In the genomic region with DNA sequence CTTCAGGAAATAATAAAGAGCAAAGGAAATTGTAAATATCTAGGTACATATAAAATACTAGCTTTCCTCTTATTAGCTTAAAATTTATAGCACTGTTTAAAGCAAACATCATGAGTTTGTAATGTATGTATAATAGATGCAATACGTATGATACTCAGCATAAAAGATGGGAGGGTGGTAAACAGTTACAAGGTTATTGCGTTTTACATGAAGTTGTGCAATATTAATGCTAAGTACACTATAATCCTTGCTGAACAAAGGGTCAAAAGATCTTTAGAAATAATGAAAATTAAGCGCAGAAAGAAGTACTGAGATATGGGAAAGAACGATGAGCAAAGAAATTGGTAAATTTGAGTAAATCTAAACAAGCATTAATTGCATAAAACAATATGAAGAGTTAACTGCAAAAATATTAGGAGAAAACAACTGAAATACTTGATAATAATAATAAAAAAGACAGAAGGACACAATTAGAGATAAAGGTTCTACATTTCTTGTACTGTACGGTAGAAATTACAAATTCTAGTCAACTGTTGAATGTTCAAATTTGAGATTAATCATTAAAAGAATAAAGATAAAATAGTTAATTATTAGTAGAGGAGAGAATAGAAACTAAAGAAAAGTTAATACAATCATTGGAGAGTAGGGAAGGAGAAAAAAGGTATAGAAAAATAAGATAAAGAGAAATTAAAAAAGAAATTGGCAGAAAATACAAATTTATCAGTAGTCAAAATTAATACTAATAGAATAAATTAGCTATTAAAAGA, we compare ENCODE assay signal across 26 cellular contexts. TPM values are rescaled to one million over a fixed set of nuclear protein-coding genes. Genes with fewer than 3 reads are reported as not detected.
"Had no signal": no experiment of that assay in that cellular context is flagged by ENCODE, and none has a peak within 500 bp of the region (broad histone marks: within the 10 kb centered on the region; RNA-seq: fewer than 3 reads in every experiment).

No MANE protein-coding gene starts in this region.

- H3K4me3 ChIP-seq: adrenal gland, left ventricle myocardium inferior, prostate gland, tibial artery had no signal

- H3K9me3 Mint-ChIP-seq: activated T-helper 17 cell treated with anti-CD3 and anti-CD28 coated beads, Interleukin-2, amount 50 U/mL, for 72 hours had no signal

- FAIRE-seq: astrocyte, TTC549 had no signal

- H3K27ac ChIP-seq: adrenal gland, epithelial cell of prostate, foreskin keratinocyte, left ventricle myocardium inferior, prostate gland, tibial artery, WERI-Rb-1 had no signal

- H3K27ac Mint-ChIP-seq: activated naive CD8-positive, alpha-beta T cell; activated T-helper 17 cell treated with anti-CD3 and anti-CD28 coated beads, Interleukin-2, amount 50 U/mL, for 72 hours; natural killer cell treated with Interleukin-12 subunit alpha and Interleukin-12 subunit beta and Interleukin-15 and Interleukin-18, amount 100 ng/mL, for 72 hours had no signal

- H3K27me3 ChIP-seq: adrenal gland, foreskin keratinocyte, tibial artery had no signal

- ATAC-seq: activated T-helper 17 cell treated with anti-CD3 and anti-CD28 coated beads, Interleukin-2, amount 50 U/mL, for 72 hours; foreskin keratinocyte; natural killer cell treated with Interleukin-12 subunit alpha and Interleukin-12 subunit beta and Interleukin-15 and Interleukin-18, amount 100 ng/mL, for 72 hours; stimulated activated naive CD8-positive, alpha-beta T cell treated with anti-CD3 and anti-CD28 coated beads, Interleukin-15, Interleukin-2, amounts not matched to agents 100 U/mL and 50 U/mL, for 24 hours had no signal

- H3K36me3 ChIP-seq: adrenal gland, left ventricle myocardium inferior, prostate gland, tibial artery, WERI-Rb-1 had no signal

- H3K9me3 ChIP-seq: adrenal gland, left ventricle myocardium inferior, prostate gland had no signal

- H3K4me1 ChIP-seq: adrenal gland, foreskin keratinocyte, left ventricle myocardium inferior, prostate gland, tibial artery had no signal

- H3K36me3 Mint-ChIP-seq: activated naive CD8-positive, alpha-beta T cell; natural killer cell treated with Interleukin-12 subunit alpha and Interleukin-12 subunit beta and Interleukin-15 and Interleukin-18, amount 100 ng/mL, for 72 hours had no signal

- H3K4me3 Mint-ChIP-seq: activated naive CD8-positive, alpha-beta T cell; activated T-helper 17 cell treated with anti-CD3 and anti-CD28 coated beads, Interleukin-2, amount 50 U/mL, for 72 hours; natural killer cell treated with Interleukin-12 subunit alpha and Interleukin-12 subunit beta and Interleukin-15 and Interleukin-18, amount 100 ng/mL, for 72 hours had no signal

- DNase-seq: activated CD4-positive, CD25-positive, alpha-beta regulatory T cell treated with anti-CD3 and anti-CD28 coated beads, Interleukin-2, amount 50 U/mL, for 72 hours; activated naive CD4-positive, alpha-beta T cell; activated T-cell treated with anti-CD3 and anti-CD28 coated beads, Interleukin-2, amount 50 U/mL, for 1 hour; adrenal gland; cortex of kidney; foreskin keratinocyte; kidney glomerular epithelial cell; left ventricle myocardium inferior; mammary epithelial cell; midbrain; stimulated activated CD4-positive, alpha-beta T cell treated with anti-CD3 and anti-CD28 coated beads, Interleukin-12 subunit alpha, Interleukin-12 subunit beta, amount 100 ng/mL, for 4 hours; stimulated activated CD4-positive, alpha-beta T cell treated with anti-CD3 and anti-CD28 coated beads, Interleukin-4, amount 100 ng/mL, for 4 hours; stimulated activated naive CD8-positive, alpha-beta T cell treated with anti-CD3 and anti-CD28 coated beads, Interleukin-15, Interleukin-2, amounts not matched to agents 100 U/mL and 50 U/mL, for 24 hours; substantia nigra; T-helper 1 cell; tibial artery; WERI-Rb-1 had no signal

RNA-seq across cellular contexts. Expression of gene C10orf67, which starts 17.9 kb away (rescaled TPM):
- total RNA-seq: natural killer cell treated with Interleukin-12 subunit alpha and Interleukin-12 subunit beta and Interleukin-15 and Interleukin-18, amount 100 ng/mL, for 72 hours; osteocyte; ureter had no signal
